Comparison of ENCODE assay signal across 13 cellular contexts in the genomic region with DNA sequence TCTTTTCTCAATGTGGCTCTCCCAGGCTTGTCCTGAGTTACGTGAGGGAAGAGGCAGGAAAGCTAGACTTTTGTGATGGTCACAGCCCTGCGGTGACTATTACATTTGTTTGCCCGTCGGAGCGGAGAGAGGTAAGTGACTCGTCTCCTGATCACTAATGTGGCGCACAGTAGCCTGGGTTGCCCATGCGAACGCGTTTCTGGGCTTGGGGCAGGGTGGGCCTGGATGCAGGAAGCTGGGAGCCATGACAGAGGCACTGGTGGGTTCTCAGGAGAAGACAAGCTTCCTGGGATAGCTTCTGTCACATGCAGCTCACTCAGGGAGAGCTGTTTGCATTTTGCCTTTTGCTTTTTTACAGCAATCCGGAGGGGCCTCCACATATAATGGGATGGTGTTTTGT.
DNase-seq lines count a peak whose midpoint lies in the region; ATAC-seq, FAIRE-seq and TF ChIP-seq lines count a peak whose summit lies in the region.
"Had no signal": no experiment of that assay in that cellular context is flagged by ENCODE, and none has a peak within 500 bp of the region (broad histone marks: within the 10 kb centered on the region; RNA-seq: fewer than 3 reads in every experiment).

No MANE protein-coding gene starts in this region.

- H3K9ac ChIP-seq in DND-41 (ENCODE audit: low read depth, low read length) (peak overlapping the region; percentile 68), keratinocyte (ENCODE audit: control insufficient read depth, extremely low read depth, insufficient read depth, low read length) (no peak overlapping the region)
- H3K9ac ChIP-seq: parathyroid adenoma had no signal

- H3K9me1 ChIP-seq in keratinocyte (ENCODE audit: control insufficient read depth, extremely low read depth, insufficient read depth, low read length), result peaks cover 2% of the 10 kb centered on the region

- H3K4me1 ChIP-seq in DND-41 (ENCODE audit: insufficient read depth, low read length) (peaks cover 69% of the 10 kb centered on the region), ascending aorta (peaks cover 0 to 9% of the 10 kb centered on the region in 2 donors), keratinocyte (ENCODE audit: control insufficient read depth, extremely low read depth, insufficient read depth, low read length) (peaks cover 11% of the 10 kb centered on the region), gastrocnemius medialis (peaks cover 34 to 46% of the 10 kb centered on the region in 2 donors)

- no peak for TF ChIP-seq CTCF in DND-41 (IDR thresholded peaks at IDR 0.05; ENCODE audit: borderline replicate concordance, extremely low read depth, low read length, poor library complexity, severe bottlenecking)
- no peak for TF ChIP-seq CTCF in ascending aorta (IDR thresholded peaks at IDR 0.05)
- TF ChIP-seq CTCF in keratinocyte (optimal IDR thresholded peaks at IDR 0.05 in 1 of 3, IDR thresholded peaks at IDR 0.05 in 1 of 3, conservative IDR thresholded peaks at IDR 0.05 in 1 of 3; ENCODE audit: extremely low read depth in 1 of 3, insufficient read depth in 2 of 3, low read length in 3 of 3), result no peak
- TF ChIP-seq CTCF in gastrocnemius medialis (IDR thresholded peaks at IDR 0.05 in 4 of 5, conservative IDR thresholded peaks at IDR 0.05 in 1 of 5), result no peak

- H2AFZ ChIP-seq in DND-41 (ENCODE audit: low read depth, low read length) (no peak overlapping the region), keratinocyte (ENCODE audit: control insufficient read depth, low read length) (no peak overlapping the region)
- H2AFZ ChIP-seq: parathyroid adenoma had no signal

- H3K27me3 Mint-ChIP-seq in activated T-cell treated with anti-CD3 and anti-CD28 coated beads, Interleukin-2, amount 50 U/mL, for 4 hours (ENCODE audit: low read depth), result no peaks in the 10 kb centered on the region

- peaks cover 65% of the 10 kb centered on the region for H3K36me3 Mint-ChIP-seq in activated T-cell treated with anti-CD3 and anti-CD28 coated beads, Interleukin-2, amount 50 U/mL, for 4 hours (ENCODE audit: insufficient read depth)

- H4K20me1 ChIP-seq in DND-41 (ENCODE audit: insufficient read depth, low read length), result peaks cover 8% of the 10 kb centered on the region
- H4K20me1 ChIP-seq in keratinocyte (ENCODE audit: control insufficient read depth, extremely low read depth, insufficient read depth, low read length), result no peaks in the 10 kb centered on the region

- dilution Hi-C loops in keratinocyte (cut with MboI; ENCODE audit: extremely low pct_ligation_motif_present, low sequenced_read_pairs), result no loop called here

- H3K9me3 Mint-ChIP-seq in activated T-cell treated with anti-CD3 and anti-CD28 coated beads, Interleukin-2, amount 50 U/mL, for 4 hours, result no peaks in the 10 kb centered on the region

- FAIRE-seq in keratinocyte (lab: Jason Lieb, UNC), result no peak
- FAIRE-seq: H1 had no signal

- no peak overlapping the region for H3K4me3 Mint-ChIP-seq in activated T-cell treated with anti-CD3 and anti-CD28 coated beads, Interleukin-2, amount 50 U/mL, for 4 hours

- no peak for ATAC-seq in DND-41 (ENCODE audit: insufficient read depth, low read depth)
- ATAC-seq in gastrocnemius medialis, result no peak
- no peak for ATAC-seq in GM19328 (IDR thresholded peaks at IDR 0.05; ENCODE audit: unreplicated experiment)
- ATAC-seq in activated T-cell treated with anti-CD3 and anti-CD28 coated beads, Interleukin-2, amount 50 U/mL, for 4 hours, result no peak

- in situ Hi-C loops in gastrocnemius medialis (cut with MboI; ENCODE audit: low sequenced_read_pairs in 4 of 4), result loop anchor here in 1 of 4 donors (25.0 kb wide), 1 partner anchor 167 kb away; no protein-coding TSS in a partner anchor

- DNase-seq in DND-41 (peak; percentile 30), ascending aorta (ENCODE audit: low spot score in 2 of 2) (no peak), keratinocyte (ENCODE audit: low read depth, low spot score) (no peak), gastrocnemius medialis (no peak), iPS-NIHi7 (ENCODE audit: extremely low spot score) (no peak)
- DNase-seq in activated CD4-positive, alpha-beta T cell treated with anti-CD3 and anti-CD28 coated beads, Interleukin-2, amount 50 U/mL, for 48 hours, result no peak
- no peak for DNase-seq in activated T-cell treated with anti-CD3 and anti-CD28 coated beads, Interleukin-2, amount 50 U/mL, for 4 hours
- DNase-seq: activated CD4-positive, CD25-positive, alpha-beta regulatory T cell; effector CD4-positive, alpha-beta T cell had no signal

- H3K27me3 ChIP-seq in DND-41 (ENCODE audit: insufficient read depth, low read length, poor library complexity) (no peaks in the 10 kb centered on the region), ascending aorta (no peaks in the 10 kb centered on the region), keratinocyte (ENCODE audit: control insufficient read depth, extremely low read depth, insufficient read depth, low read length) (no peaks in the 10 kb centered on the region), gastrocnemius medialis (no peaks in the 10 kb centered on the region)

- peak overlapping the region in 1 of 2 experiments; percentile 35; a peak in 1 of 4 replicates for H3K4me3 ChIP-seq in DND-41 (ENCODE audit: low read depth in 1 of 2, low read length in 2 of 2)
- H3K4me3 ChIP-seq in ascending aorta, result no peak overlapping the region
- H3K4me3 ChIP-seq in keratinocyte (ENCODE audit: control insufficient read depth in 2 of 3, extremely low read depth in 1 of 3, insufficient read depth in 2 of 3, low read depth in 1 of 3, low read length in 3 of 3), result no peak overlapping the region
- no peak overlapping the region for H3K4me3 ChIP-seq in gastrocnemius medialis

- H3K79me2 ChIP-seq in DND-41 (ENCODE audit: insufficient read depth, low read length) (peaks cover 44% of the 10 kb centered on the region), keratinocyte (ENCODE audit: control insufficient read depth, insufficient read depth, low read length) (no peaks in the 10 kb centered on the region)
- H3K79me2 ChIP-seq: parathyroid adenoma had no signal

- H3K36me3 ChIP-seq in DND-41 (ENCODE audit: insufficient read depth, low read length) (peaks cover 75% of the 10 kb centered on the region), ascending aorta (peaks cover 34 to 57% of the 10 kb centered on the region in 2 donors), keratinocyte (ENCODE audit: control insufficient read depth in 2 of 2, extremely low read depth in 1 of 2, insufficient read depth in 2 of 2, low read length in 2 of 2) (peaks cover 31 to 51% of the 10 kb centered on the region in 2 experiments), gastrocnemius medialis (peaks cover 0 to 50% of the 10 kb centered on the region in 2 donors)

- intact Hi-C loops in ascending aorta (cut with DNase I) (no loop called here), gastrocnemius medialis (cut with DNase I; ENCODE audit: low total_unique reads) (no loop called here)

- peaks cover 5% of the 10 kb centered on the region for H3K4me1 Mint-ChIP-seq in activated T-cell treated with anti-CD3 and anti-CD28 coated beads, Interleukin-2, amount 50 U/mL, for 4 hours (ENCODE audit: low read depth)

- H3K27ac ChIP-seq in DND-41 (ENCODE audit: low read length) (peak overlapping the region; percentile 97), ascending aorta (peak overlapping the region; percentile 60 to 68), keratinocyte (ENCODE audit: control insufficient read depth, insufficient read depth, low read length) (peak overlapping the region; percentile 2), gastrocnemius medialis (peak overlapping the region; percentile 80 to 83 (median 81))
- H3K27ac ChIP-seq: C4-2B had no signal

- H3K4me2 ChIP-seq in DND-41 (ENCODE audit: insufficient read depth, low read length) (peak overlapping the region; percentile 49), keratinocyte (ENCODE audit: control insufficient read depth, extremely low read depth, insufficient read depth, low read depth, low read length) (no peak overlapping the region)

- no peak for TF ChIP-seq POLR2A in gastrocnemius medialis (IDR thresholded peaks at IDR 0.05)

- no peaks in the 10 kb centered on the region for H3K9me3 ChIP-seq in DND-41 (ENCODE audit: insufficient read depth, low read length, severe bottlenecking)
- H3K9me3 ChIP-seq in ascending aorta, result no peaks in the 10 kb centered on the region
- no peaks in the 10 kb centered on the region for H3K9me3 ChIP-seq in keratinocyte (ENCODE audit: control insufficient read depth, low read depth, low read length)
- H3K9me3 ChIP-seq in gastrocnemius medialis, result no peaks in the 10 kb centered on the region

Comparison
In these comparisons a context has a peak if more than half of its experiments do, and no peak if none do; other contexts are left out.
1. H3K27ac ChIP-seq: peak in every context shown above with its lines; median percentile 97 in DND-41; 81 in gastrocnemius medialis; 64 in ascending aorta; 2 in keratinocyte.